31 cellular contexts compared by ENCODE assay signal in the genomic region with DNA sequence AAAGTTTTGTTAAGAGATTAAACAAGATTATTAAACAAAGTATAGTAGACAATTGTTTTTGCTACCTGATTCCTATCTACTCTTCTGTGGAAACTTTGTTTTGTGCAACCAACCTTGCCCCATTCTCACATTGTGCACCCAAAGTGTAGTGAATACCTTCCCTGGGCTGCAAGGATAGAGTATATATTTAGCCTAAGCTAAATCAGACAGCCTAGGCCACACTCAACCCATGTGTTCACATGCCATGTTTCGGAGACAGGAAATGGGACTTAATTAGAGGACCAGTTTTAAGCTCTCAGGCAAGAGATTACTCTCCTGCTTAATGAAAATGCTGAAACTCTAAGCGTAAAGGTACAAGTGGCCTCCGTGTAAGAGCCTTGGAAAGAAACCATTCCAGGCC.
"Had no signal": no experiment of that assay in that cellular context is flagged by ENCODE, and none has a peak within 500 bp of the region (broad histone marks: within the 10 kb centered on the region; RNA-seq: fewer than 3 reads in every experiment).

No MANE protein-coding gene starts in this region.

- H3K4me3 ChIP-seq: cardiac muscle cell, colonic mucosa, SK-N-MC had no signal

- H3K36me3 ChIP-seq: cardiac muscle cell, colonic mucosa had no signal

- H3K27ac ChIP-seq: cardiac muscle cell, colonic mucosa, SK-N-MC had no signal

- DNase-seq: activated CD4-positive, alpha-beta T cell treated with anti-CD3 and anti-CD28 coated beads, Interleukin-2, amount 10 ng/mL, durations not matched to agents 24 days and 14 days; activated CD4-positive, alpha-beta T cell treated with anti-CD3 and anti-CD28 coated beads, Interleukin-2, amount 50 U/mL, for 4 hours; activated CD8-positive, alpha-beta T cell treated with anti-CD3 and anti-CD28 coated beads for 36 hours; activated effector memory CD4-positive, alpha-beta T cell treated with anti-CD3 and anti-CD28 coated beads, Interleukin-2, amount 50 U/mL, for 16 hours; activated naive CD4-positive, alpha-beta T cell; activated naive CD4-positive, alpha-beta T cell treated with anti-CD3 and anti-CD28 coated beads, Interleukin-2, amount 50 U/mL, for 16 hours; activated naive CD8-positive, alpha-beta T cell treated with anti-CD3 and anti-CD28 coated beads for 36 hours; activated T-cell treated with anti-CD3 and anti-CD28 coated beads, Interleukin-2, amount 50 U/mL, for 1 hour; activated T-cell treated with anti-CD3 and anti-CD28 coated beads, Interleukin-2, amount 50 U/mL, for 72 hours; amniotic stem cell; aorta; colonic mucosa; KBM-7; MM.1S; MV-4-11; NCI-H1092 treated with DMSO at 0.1 percent for 48 hours; NCI-H1417; NCI-H146; NCI-H187; NCI-H2029 treated with DMSO at 0.1 percent for 48 hours; NCI-H2107; NCI-H2171; NCI-H2227 treated with DMSO at 0.1 percent for 48 hours; NCI-H446; NCI-H510A treated with DMSO at 0.1 percent for 48 hours; NCI-H774; OCI-M1; Right ventricle myocardium superior; T1000 had no signal

- H3K27me3 ChIP-seq: cardiac muscle cell, colonic mucosa had no signal
